ENCODE assay signal across 8 cellular contexts in genomic region chr14:25833341-25834121, GRCh38.
A peak's percentile ranks its signal among the peaks of the same experiment; 100 is the strongest.
DNase-seq lines count a peak whose midpoint lies in the region; ATAC-seq lines count a peak whose summit lies in the region.

No MANE protein-coding gene starts in this region.

- H3K4me1 Mint-ChIP-seq in stimulated activated memory B cell treated with anti-CD40 and anti-IgM and Interleukin-4, amounts not matched to agents 10 μg/mL and 1 μg/mL and 100 μg/mL, for 72 hours = no peaks in the 10 kb centered on the region

- no peak overlapping the region for H3K27ac Mint-ChIP-seq in stimulated activated memory B cell treated with anti-CD40 and anti-IgM and Interleukin-4, amounts not matched to agents 10 μg/mL and 1 μg/mL and 100 μg/mL, for 72 hours

- no peak for ATAC-seq in GM21390 (IDR thresholded peaks at IDR 0.05; ENCODE audit: unreplicated experiment)
- no peak for ATAC-seq in stimulated activated memory B cell treated with anti-CD40 and anti-IgM and Interleukin-4, amounts not matched to agents 10 μg/mL and 1 μg/mL and 100 μg/mL, for 72 hours

- no peaks in the 10 kb centered on the region for H3K36me3 Mint-ChIP-seq in stimulated activated memory B cell treated with anti-CD40 and anti-IgM and Interleukin-4, amounts not matched to agents 10 μg/mL and 1 μg/mL and 100 μg/mL, for 72 hours

- H3K4me3 Mint-ChIP-seq in stimulated activated memory B cell treated with anti-CD40 and anti-IgM and Interleukin-4, amounts not matched to agents 10 μg/mL and 1 μg/mL and 100 μg/mL, for 72 hours = no peak overlapping the region

- H3K9me3 Mint-ChIP-seq in stimulated activated memory B cell treated with anti-CD40 and anti-IgM and Interleukin-4, amounts not matched to agents 10 μg/mL and 1 μg/mL and 100 μg/mL, for 72 hours = peaks cover 2% of the 10 kb centered on the region

- H3K27me3 Mint-ChIP-seq in stimulated activated memory B cell treated with anti-CD40 and anti-IgM and Interleukin-4, amounts not matched to agents 10 μg/mL and 1 μg/mL and 100 μg/mL, for 72 hours = no peaks in the 10 kb centered on the region

- DNase-seq in DMS53 (lab: John Stamatoyannopoulos, UW) (peak; percentile 77), NCI-H1092 (lab: John Stamatoyannopoulos, UW) (peak; percentile 65), UCSD-AML1 (lab: John Stamatoyannopoulos, UW; ENCODE audit: unreplicated experiment) (peak; percentile 25), islet precursor cell (peak; percentile 69), NCI-H226 (no peak), foreskin melanocyte (no peak)

Comparison
In these comparisons a context has a peak if more than half of its experiments do, and no peak if none do; other contexts are left out.
1. DNase-seq: peak in DMS53 (single experiment), NCI-H1092 (single experiment), UCSD-AML1 (single experiment) and islet precursor cell (single experiment); none in NCI-H226 (single experiment) and foreskin melanocyte (single experiment).